In genomic region chrX:97070346-97070745, GRCh38 we compare ENCODE assay signal across 1 cellular context.
TF ChIP-seq lines count a peak whose summit lies in the region.

No MANE protein-coding gene starts in this region.

TF ChIP-seq in IMR-90, 13 proteins besides CTCF, POLR2A, EP300 and RAD21 (continued from another document):
- no peak for TF ChIP-seq ELK1 (IDR thresholded peaks at IDR 0.05; ENCODE audit: borderline replicate concordance, low read depth, low read length)
- TF ChIP-seq CHD1 (IDR thresholded peaks at IDR 0.05; ENCODE audit: low read depth, low read length) = no peak
- no peak for TF ChIP-seq RCOR1 (IDR thresholded peaks at IDR 0.05; ENCODE audit: insufficient replicate concordance, low read length)
- TF ChIP-seq MAFK (IDR thresholded peaks at IDR 0.05; ENCODE audit: low read depth, low read length) = no peak
- TF ChIP-seq BHLHE40 (IDR thresholded peaks at IDR 0.05; ENCODE audit: low read depth, low read length) = no peak
- no peak for TF ChIP-seq MAZ (IDR thresholded peaks at IDR 0.05; ENCODE audit: borderline replicate concordance, low read depth, low read length)
- TF ChIP-seq CEBPB (IDR thresholded peaks at IDR 0.05; ENCODE audit: low read depth, low read length) = no peak
